23 cellular contexts compared by ENCODE assay signal in the genomic region with DNA sequence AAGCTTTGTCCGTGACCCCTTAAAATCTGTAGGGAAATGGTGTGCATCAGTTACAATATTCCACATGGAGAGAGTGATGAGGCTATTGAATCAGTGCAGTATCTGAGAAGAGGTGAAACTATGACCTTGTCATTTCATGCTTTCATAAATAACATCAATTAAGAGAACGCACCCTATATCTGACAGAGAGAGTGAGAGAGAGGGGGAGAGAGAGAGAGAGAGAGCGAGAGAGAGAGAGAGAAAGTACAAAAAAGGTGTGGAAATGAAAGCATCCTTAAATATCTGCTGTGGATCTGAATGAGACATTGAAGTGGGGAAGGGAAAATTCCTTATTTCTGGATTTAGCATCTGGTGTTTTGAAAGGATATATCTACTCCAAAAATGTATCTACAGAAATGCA.
"Had no signal": no experiment of that assay in that cellular context is flagged by ENCODE, and none has a peak within 500 bp of the region (broad histone marks: within the 10 kb centered on the region; RNA-seq: fewer than 3 reads in every experiment).

No MANE protein-coding gene starts in this region.

- H3K36me3 ChIP-seq: breast epithelium had no signal

- H3K27ac ChIP-seq: breast epithelium, hepatocyte, lower lobe of right lung, sigmoid colon, thyroid gland, upper lobe of right lung had no signal

- DNase-seq: activated CD4-positive, alpha-beta T cell treated with anti-CD3 and anti-CD28 coated beads, Interleukin-2, amount 50 U/mL, for 1 hour; activated CD8-positive, alpha-beta memory T cell treated with anti-CD3 and anti-CD28 coated beads, Interleukin-2, amount 50 U/mL, for 48 hours; activated naive CD4-positive, alpha-beta T cell treated with anti-CD3 and anti-CD28 coated beads, Interleukin-2, amount 10 ng/mL, durations not matched to agents 7 days and 5 days; effector memory CD4-positive, alpha-beta T cell; foreskin melanocyte; glutamatergic neuron; immature natural killer cell; lower lobe of right lung; mesendoderm; mucosa of descending colon; sigmoid colon; SK-N-SH; stimulated activated CD4-positive, alpha-beta T cell treated with anti-CD3 and anti-CD28 coated beads, Interleukin-15, amount 100 ng/mL, for 24 hours; stimulated activated naive CD4-positive, alpha-beta T cell; substantia nigra; thyroid gland; upper lobe of right lung had no signal

- H3K4me3 ChIP-seq: breast epithelium, hepatocyte, lower lobe of right lung, mucosa of descending colon, sigmoid colon, smooth muscle cell, thyroid gland, upper lobe of right lung had no signal

- ATAC-seq: esophagus mucosa, left lobe of liver, lower lobe of right lung, mucosa of descending colon, upper lobe of right lung had no signal

- H3K4me3 Mint-ChIP-seq: activated naive CD4-positive, alpha-beta T cell treated with anti-CD3 and anti-CD28 coated beads, Interleukin-2, amount 10 ng/mL, durations not matched to agents 7 days and 5 days had no signal

- H3K9me3 ChIP-seq: breast epithelium, lower lobe of right lung, mucosa of descending colon, sigmoid colon, SK-N-SH, thyroid gland, upper lobe of right lung had no signal

- H3K27me3 Mint-ChIP-seq: central memory CD8-positive, alpha-beta T cell had no signal

- H3K4me1 ChIP-seq: breast epithelium, lower lobe of right lung, sigmoid colon, thyroid gland, upper lobe of right lung had no signal

- H3K27me3 ChIP-seq: breast epithelium, hepatocyte, sigmoid colon, thyroid gland, upper lobe of right lung had no signal

- H3K9me3 Mint-ChIP-seq: activated naive CD4-positive, alpha-beta T cell treated with anti-CD3 and anti-CD28 coated beads, Interleukin-2, amount 10 ng/mL, durations not matched to agents 7 days and 5 days; central memory CD8-positive, alpha-beta T cell; immature natural killer cell had no signal

- H3K27ac Mint-ChIP-seq: activated naive CD4-positive, alpha-beta T cell treated with anti-CD3 and anti-CD28 coated beads, Interleukin-2, amount 10 ng/mL, durations not matched to agents 7 days and 5 days; immature natural killer cell had no signal
